In genomic region chr2:39481611-39482010, GRCh38 we compare ENCODE assay signal across 19 cellular contexts. TPM values are rescaled to one million over a fixed set of nuclear protein-coding genes. Genes with fewer than 3 reads are reported as not detected.
DNase-seq lines count a peak whose midpoint lies in the region; ATAC-seq and TF ChIP-seq lines count a peak whose summit lies in the region.
"Had no signal": no experiment of that assay in that cellular context is flagged by ENCODE, and none has a peak within 500 bp of the region (broad histone marks: within the 10 kb centered on the region; RNA-seq: fewer than 3 reads in every experiment).

No MANE protein-coding gene starts in this region.

- no peaks in the 10 kb centered on the region for H3K36me3 Mint-ChIP-seq in MCF 10A (ENCODE audit: insufficient read depth, unreplicated experiment)

- no peaks in the 10 kb centered on the region for H3K4me1 Mint-ChIP-seq in MCF 10A (ENCODE audit: insufficient read depth, unreplicated experiment)
- H3K4me1 Mint-ChIP-seq: central memory CD8-positive, alpha-beta T cell had no signal

- intact Hi-C loops in MCF 10A (cut with micrococcal nuclease) (no loop called here), breast epithelium (cut with DNase I; ENCODE audit: low total_unique reads) (no loop called here)

- H3K27me3 ChIP-seq in breast epithelium: no peaks in the 10 kb centered on the region
- H3K27me3 ChIP-seq in SJSA1 (replicated peaks): no peaks in the 10 kb centered on the region
- H3K27me3 ChIP-seq: gastrocnemius medialis, neural progenitor cell, transverse colon had no signal

- TF ChIP-seq CTCF in MCF 10A (IDR thresholded peaks at IDR 0.05; ENCODE audit: unreplicated experiment) (no peak), breast epithelium (IDR thresholded peaks at IDR 0.05) (no peak), fibroblast of pulmonary artery (IDR thresholded peaks at IDR 0.05; ENCODE audit: low read length, missing control alignments) (no peak)

- H3K9me3 ChIP-seq in breast epithelium (no peaks in the 10 kb centered on the region), SJSA1 (replicated peaks) (no peaks in the 10 kb centered on the region)
- H3K9me3 ChIP-seq: gastrocnemius medialis, transverse colon had no signal

- no peak overlapping the region for H3K4me3 ChIP-seq in breast epithelium
- H3K4me3 ChIP-seq in SJSA1: no peak overlapping the region
- no peak overlapping the region for H3K4me3 ChIP-seq in fibroblast of pulmonary artery (replicated peaks; ENCODE audit: low read depth, low read length)
- H3K4me3 ChIP-seq: gastrocnemius medialis, neural progenitor cell, skin epidermis, transverse colon had no signal

- H3K27ac ChIP-seq in breast epithelium (no peak overlapping the region), SJSA1 (peak overlapping the region; percentile 32)
- H3K27ac ChIP-seq: gastrocnemius medialis, neural progenitor cell, skin epidermis, transverse colon had no signal

- no peaks in the 10 kb centered on the region for H3K27me3 Mint-ChIP-seq in MCF 10A (ENCODE audit: insufficient read depth, unreplicated experiment)

- DNase-seq in MCF 10A (ENCODE audit: unreplicated experiment): peak; percentile 44
- no peak for DNase-seq in breast epithelium (ENCODE audit: low spot score in 2 of 2)
- DNase-seq in SJSA1 (ENCODE audit: low read depth in 1 of 2, low spot score in 2 of 2): peak in 1 of 2 experiments; percentile 49
- peak; percentile 75 for DNase-seq in fibroblast of pulmonary artery (ENCODE audit: low read depth)
- no peak for DNase-seq in NCI-H1092 (lab: John Stamatoyannopoulos, UW)
- DNase-seq in NCI-H1417 treated with DMSO at 0.1 percent for 48 hours (lab: John Stamatoyannopoulos, UW): no peak
- DNase-seq: activated CD4-positive, alpha-beta T cell treated with anti-CD3 and anti-CD28 coated beads, Interleukin-2, amount 50 U/mL, for 48 hours; activated effector memory CD4-positive, alpha-beta T cell treated with Interleukin-2 at 50 U/mL for 16 hours; gastrocnemius medialis; GDM1; NCI-H1105 treated with DMSO at 0.1 percent for 48 hours; NCI-H748 treated with DMSO at 0.1 percent for 48 hours; T-helper 1 cell; transverse colon had no signal

- no peak overlapping the region for H3K4me3 Mint-ChIP-seq in MCF 10A (ENCODE audit: unreplicated experiment)
- H3K4me3 Mint-ChIP-seq: central memory CD8-positive, alpha-beta T cell; neural progenitor cell had no signal

- peaks cover 6% of the 10 kb centered on the region for H3K9me3 Mint-ChIP-seq in MCF 10A (ENCODE audit: unreplicated experiment)
- H3K9me3 Mint-ChIP-seq: central memory CD8-positive, alpha-beta T cell; neural progenitor cell had no signal

- no peak overlapping the region for H3K27ac Mint-ChIP-seq in MCF 10A (ENCODE audit: low read depth, unreplicated experiment)
- H3K27ac Mint-ChIP-seq: neural progenitor cell had no signal

- CTCF ChIA-PET in MCF 10A (lab: Yijun Ruan, JAX): interaction anchor here (0.6 to 0.7 kb wide), 2 partner anchors 9 to 232 kb away, joined by 3 read pairs; no protein-coding TSS in a partner anchor

- no TSS peak for BruUV-seq in MCF 10A (replicated peaks; lab: Mats Ljungman, UMichigan)

- no peak for TF ChIP-seq POLR2A in breast epithelium (IDR thresholded peaks at IDR 0.05)

- no peaks in the 10 kb centered on the region for H3K4me1 ChIP-seq in breast epithelium
- peaks cover 23% of the 10 kb centered on the region for H3K4me1 ChIP-seq in SJSA1 (replicated peaks)
- H3K4me1 ChIP-seq: transverse colon had no signal

- no peaks in the 10 kb centered on the region for H3K36me3 ChIP-seq in breast epithelium
- H3K36me3 ChIP-seq in SJSA1: 0 out of 2 replicates have a peak, but pooled peaks cover 3% of the 10 kb centered on the region
- H3K36me3 ChIP-seq: gastrocnemius medialis, neural progenitor cell had no signal

- ATAC-seq in HG03442 (IDR thresholded peaks at IDR 0.05; ENCODE audit: unreplicated experiment) (no peak), GM19035 (IDR thresholded peaks at IDR 0.05; ENCODE audit: unreplicated experiment) (no peak)
- ATAC-seq: gastrocnemius medialis had no signal

- POLR2A ChIA-PET in MCF 10A (lab: Yijun Ruan, JAX): interaction anchor here (0.6 to 2.6 kb wide), 6 partner anchors 11 to 75 kb away, joined by 3 to 12 read pairs (median 4); partner anchors contain the start of gene MAP4K3

RNA-seq across cellular contexts. Expression of gene MAP4K3, which starts 44.5 kb away (rescaled TPM):
- total RNA-seq in MCF 10A (2022) (30.2 and 36.0 TPM in 2 replicates), breast epithelium (100 to 1,000 TPM in 1 of 3 donors, 10 to 100 TPM in 2; 56.2 to 101 (median 69.8) TPM)
- 35.6 and 49.5 TPM in 2 replicates for total RNA-seq in SJSA1 (2014; rRNA removed; shearing (Covaris generic))

Comparison
In these comparisons a context has a peak if more than half of its experiments do, and no peak if none do; other contexts are left out.
1. DNase-seq: peak in MCF 10A (single experiment) and fibroblast of pulmonary artery (single experiment); none in breast epithelium (0 of 2), NCI-H1092 (single experiment) and NCI-H1417 treated with DMSO at 0.1 percent for 48 hours (single experiment).